1 cellular context compared by ENCODE assay signal in the genomic region with DNA sequence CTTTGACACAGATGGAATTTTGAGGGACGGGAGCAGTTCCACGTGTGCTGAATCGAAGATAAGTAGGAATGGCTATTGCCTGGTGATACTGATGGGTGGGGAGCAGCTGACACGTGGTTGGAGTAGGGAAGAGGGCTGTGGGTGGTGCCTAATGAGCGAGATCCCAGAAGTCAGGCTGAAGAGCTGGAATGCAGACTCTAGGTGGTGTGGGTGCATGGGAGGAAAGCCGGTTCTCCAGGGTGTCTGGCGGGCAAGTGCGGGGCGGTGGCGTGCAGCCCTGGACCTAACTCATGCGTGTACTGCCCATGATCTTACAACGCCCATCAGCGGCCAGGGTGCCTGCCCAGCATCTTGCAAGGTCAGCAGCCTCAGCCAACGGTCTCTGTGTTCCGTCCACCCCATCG.
TF ChIP-seq lines count a peak whose summit lies in the region.

No MANE protein-coding gene starts in this region.

TF ChIP-seq in HepG2, 621 proteins besides CTCF, POLR2A, EP300 and RAD21 (continued from another document):
- TF ChIP-seq DMTF1 (CRISPR knock-in tag; IDR thresholded peaks at IDR 0.05) (no peak), ZNF562 (CRISPR knock-in tag; IDR thresholded peaks at IDR 0.05; ENCODE audit: borderline replicate concordance) (no peak)
